15 cellular contexts compared by ENCODE assay signal in the genomic region with DNA sequence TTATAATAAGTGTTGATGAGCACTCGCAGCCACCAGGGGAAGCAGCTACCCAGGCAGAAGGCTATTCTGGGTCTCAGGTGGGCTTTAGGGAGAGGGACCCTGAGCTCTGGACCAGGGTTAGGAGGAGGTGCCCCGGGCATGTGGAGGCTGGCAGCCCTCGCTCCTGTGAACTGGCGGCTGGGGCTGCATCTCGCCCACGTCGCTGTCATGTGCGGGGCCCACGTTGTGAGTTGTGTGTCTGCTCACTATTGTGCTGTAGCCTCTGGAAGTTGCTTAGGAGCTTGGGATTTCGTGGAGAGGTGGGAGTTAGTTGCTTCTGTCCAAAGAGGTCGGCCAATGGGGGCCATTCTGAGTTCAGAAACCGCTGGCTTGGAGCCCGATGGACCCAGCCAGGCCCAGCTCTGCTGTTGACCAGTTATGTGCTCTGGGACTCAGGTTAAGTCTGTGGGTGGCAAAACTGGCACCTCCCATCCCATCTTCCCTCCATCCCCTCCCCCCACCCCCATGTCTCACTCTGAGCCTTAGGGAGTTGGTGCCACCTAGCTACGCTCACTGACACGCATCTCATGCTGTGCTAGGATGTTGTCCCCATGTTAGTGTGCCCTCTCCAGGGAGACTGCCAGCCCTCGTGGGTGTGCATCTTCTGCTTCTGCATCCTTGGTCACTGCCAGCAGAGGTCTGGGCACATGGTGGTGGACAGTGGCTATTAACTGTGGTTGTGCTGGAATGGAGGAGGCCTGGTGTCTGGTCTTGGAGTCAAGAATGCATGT. TPM values are rescaled to one million over a fixed set of nuclear protein-coding genes. Genes with fewer than 3 reads are reported as not detected.
A peak's percentile ranks its signal among the peaks of the same experiment; 100 is the strongest.
DNase-seq lines count a peak whose midpoint lies in the region; ATAC-seq, FAIRE-seq and TF ChIP-seq lines count a peak whose summit lies in the region.
"Had no signal": no experiment of that assay in that cellular context is flagged by ENCODE, and none has a peak within 500 bp of the region (broad histone marks: within the 10 kb centered on the region; RNA-seq: fewer than 3 reads in every experiment).

No MANE protein-coding gene starts in this region.

- H3K4me1 Mint-ChIP-seq in MCF 10A (ENCODE audit: insufficient read depth, unreplicated experiment) (peaks cover 8% of the 10 kb centered on the region), T-cell (peaks cover 23 to 26% (median 23%) of the 10 kb centered on the region in 3 donors), Caco-2 (ENCODE audit: low read depth, unreplicated experiment) (no peaks in the 10 kb centered on the region)

- POLR2A ChIA-PET in MCF 10A (lab: Yijun Ruan, JAX) (interaction anchor here (1.4 to 4.5 kb wide), 2 partner anchors 10 to 268 kb away, joined by 3 to 10 read pairs; no protein-coding TSS in a partner anchor), T-cell (lab: Charles Lee) (no interaction called here), Caco-2 (lab: Charles Lee) (no interaction called here)

- H3K36me3 ChIP-seq in mammary epithelial cell (ENCODE audit: insufficient read depth, low read length) (no peaks in the 10 kb centered on the region), Caco-2 (ENCODE audit: control insufficient read depth, insufficient read depth, low read length) (peaks cover 3% of the 10 kb centered on the region)
- H3K36me3 ChIP-seq: stomach had no signal

- H3K4me3 ChIP-seq in mammary epithelial cell (replicated peaks in 1 of 3; ENCODE audit: insufficient read depth in 1 of 3, low read depth in 2 of 3, low read length in 3 of 3) (no peak overlapping the region), fibroblast of mammary gland (ENCODE audit: control insufficient read depth, low read depth, low read length) (no peak overlapping the region), Caco-2 (ENCODE audit: low read depth, low read length) (no peak overlapping the region)
- H3K4me3 ChIP-seq: body of pancreas, stomach had no signal

- H3K4me3 Mint-ChIP-seq in MCF 10A (ENCODE audit: unreplicated experiment) = no peak overlapping the region
- H3K4me3 Mint-ChIP-seq in T-cell = peak overlapping the region in 2 of 3 donors; percentile 22 to 67
- H3K4me3 Mint-ChIP-seq in Caco-2 (ENCODE audit: unreplicated experiment) = no peak overlapping the region

- H3K9me3 Mint-ChIP-seq in MCF 10A (ENCODE audit: unreplicated experiment) = no peaks in the 10 kb centered on the region
- no peaks in the 10 kb centered on the region for H3K9me3 Mint-ChIP-seq in T-cell
- no peaks in the 10 kb centered on the region for H3K9me3 Mint-ChIP-seq in Caco-2 (ENCODE audit: unreplicated experiment)

- dilution Hi-C loops in mammary epithelial cell (cut with HindIII; ENCODE audit: low sequenced_read_pairs) = no loop called here

- CTCF ChIA-PET in mammary epithelial cell (lab: Charles Lee; ENCODE audit: low non-redundant PET) (interaction anchor here (0.6 to 1.0 kb wide), 2 partner anchors 163 to 268 kb away, joined by 4 to 5 read pairs; no protein-coding TSS in a partner anchor), MCF 10A (lab: Yijun Ruan, JAX) (interaction anchor here (0.6 to 5.7 kb wide), 17 partner anchors 9 to 459 kb away, joined by 3 to 85 read pairs (median 3); partner anchors contain the start of gene HPCAL1), T-cell (lab: Charles Lee) (interaction anchor here (0.5 to 1.9 kb wide), 4 partner anchors 15 to 267 kb away, joined by 4 to 9 read pairs (median 5); no protein-coding TSS in a partner anchor), Caco-2 (lab: Charles Lee) (interaction anchor here (0.7 to 1.9 kb wide), 6 partner anchors 17 to 294 kb away, joined by 3 to 22 read pairs (median 3); no protein-coding TSS in a partner anchor)

- peaks cover 20% of the 10 kb centered on the region for H3K4me1 ChIP-seq in mammary epithelial cell (ENCODE audit: insufficient read depth, low read length)
- peaks cover 13% of the 10 kb centered on the region for H3K4me1 ChIP-seq in Caco-2
- H3K4me1 ChIP-seq: body of pancreas had no signal

- BruUV-seq in mammary epithelial cell (replicated peaks; lab: Mats Ljungman, UMichigan) (no TSS peak), MCF 10A (replicated peaks; lab: Mats Ljungman, UMichigan) (no TSS peak), Caco-2 (replicated peaks; lab: Mats Ljungman, UMichigan) (no TSS peak)

- 92% methylated on average over 12 of the region's 16 CpGs for WGBS in mammary epithelial cell (ENCODE audit: low coverage, missing lambda C conversion rate)

- H3K79me2 ChIP-seq in mammary epithelial cell (ENCODE audit: insufficient read depth, low read length) = no peaks in the 10 kb centered on the region

- no peaks in the 10 kb centered on the region for H3K27me3 ChIP-seq in mammary epithelial cell (ENCODE audit: insufficient read depth, low read length)
- no peaks in the 10 kb centered on the region for H3K27me3 ChIP-seq in Caco-2 (replicated peaks; ENCODE audit: control insufficient read depth, insufficient read depth, low read length)
- H3K27me3 ChIP-seq: body of pancreas, stomach had no signal

- H3K27me3 Mint-ChIP-seq in MCF 10A (ENCODE audit: insufficient read depth, unreplicated experiment) (no peaks in the 10 kb centered on the region), T-cell (no peaks in the 10 kb centered on the region), Caco-2 (ENCODE audit: insufficient read depth, unreplicated experiment) (no peaks in the 10 kb centered on the region)

- no peak overlapping the region for H3K4me2 ChIP-seq in mammary epithelial cell (ENCODE audit: insufficient read depth, low read depth, low read length)

- no peak for TF ChIP-seq CTCF in mammary epithelial cell (conservative IDR thresholded peaks at IDR 0.05 in 1 of 2, IDR thresholded peaks at IDR 0.05 in 1 of 2; ENCODE audit: extremely low read depth in 1 of 2, insufficient read depth in 1 of 2, low read depth in 1 of 2, low read length in 2 of 2)
- no peak for TF ChIP-seq CTCF in MCF 10A (IDR thresholded peaks at IDR 0.05; ENCODE audit: unreplicated experiment)
- peak; percentile 2 for TF ChIP-seq CTCF in fibroblast of mammary gland (conservative IDR thresholded peaks at IDR 0.05; ENCODE audit: control insufficient read depth, insufficient read depth, low read depth, low read length)
- TF ChIP-seq CTCF in Caco-2 (IDR thresholded peaks at IDR 0.05; ENCODE audit: insufficient read depth in 1 of 2, low read depth in 1 of 2, low read length in 1 of 2, severe bottlenecking in 1 of 2, unreplicated experiment in 1 of 2) = no peak

- H3K36me3 Mint-ChIP-seq in MCF 10A (ENCODE audit: insufficient read depth, unreplicated experiment) = peaks cover 4% of the 10 kb centered on the region
- H3K36me3 Mint-ChIP-seq in T-cell = no peaks in the 10 kb centered on the region
- peaks cover 41% of the 10 kb centered on the region for H3K36me3 Mint-ChIP-seq in Caco-2 (ENCODE audit: insufficient read depth, unreplicated experiment)

- peak; percentile 22 for DNase-seq in mammary epithelial cell
- no peak for DNase-seq in MCF 10A (ENCODE audit: unreplicated experiment)
- DNase-seq in T-cell = no peak
- DNase-seq in fibroblast of mammary gland (ENCODE audit: low read depth) = no peak
- peak; percentile 15 for DNase-seq in urothelium cell line (ENCODE audit: low spot score)
- DNase-seq in Right ventricle myocardium inferior (ENCODE audit: missing footprints) = no peak
- no peak for DNase-seq in kidney tubule cell (ENCODE audit: low spot score)
- DNase-seq in Caco-2 = no peak
- DNase-seq: body of pancreas, NCI-H524 treated with DMSO at 0.1 percent for 48 hours, right cardiac atrium, RPMI8226, stomach had no signal

- H3K9me3 ChIP-seq in mammary epithelial cell (replicated peaks; ENCODE audit: insufficient read depth, low read length) = no peaks in the 10 kb centered on the region
- no peaks in the 10 kb centered on the region for H3K9me3 ChIP-seq in Caco-2
- H3K9me3 ChIP-seq: body of pancreas, stomach had no signal

- H3K27ac Mint-ChIP-seq in MCF 10A (ENCODE audit: low read depth, unreplicated experiment) (no peak overlapping the region), T-cell (peak overlapping the region; percentile 50 to 53), Caco-2 (ENCODE audit: unreplicated experiment) (no peak overlapping the region)

- H3K9ac ChIP-seq in mammary epithelial cell (ENCODE audit: insufficient read depth, low read length) = no peak overlapping the region

- peak; percentile 78 for FAIRE-seq in urothelium cell line (lab: Jason Lieb, UNC)
- FAIRE-seq: endometrium, TTC549 had no signal

- intact Hi-C loops in mammary epithelial cell (cut with micrococcal nuclease) = loop anchor here (1.0 kb wide), 1 partner anchor 69 kb away; no protein-coding TSS in a partner anchor
- intact Hi-C loops in MCF 10A (cut with micrococcal nuclease) = loop anchor here (5.0 kb wide), 1 partner anchor 266 kb away; no protein-coding TSS in a partner anchor
- intact Hi-C loops in Right ventricle myocardium inferior (cut with DNase I) = loop anchor here (5.0 kb wide), 1 partner anchor 266 kb away; no protein-coding TSS in a partner anchor
- intact Hi-C loops in Caco-2 (cut with micrococcal nuclease; ENCODE audit: unreplicated experiment) = loop anchor here (5.0 kb wide), 1 partner anchor 296 kb away; no protein-coding TSS in a partner anchor

- H2AFZ ChIP-seq in mammary epithelial cell (ENCODE audit: low read depth, low read length) = no peak overlapping the region

- in situ Hi-C loops in mammary epithelial cell (cut with MboI; ENCODE audit: low sequenced_read_pairs in 2 of 2) = loop anchor here (10.0 to 25.0 kb wide), 2 partner anchors 264 to 521 kb away; no protein-coding TSS in a partner anchor

- no peak overlapping the region for H3K27ac ChIP-seq in mammary epithelial cell (ENCODE audit: insufficient read depth, low read depth, low read length)
- H3K27ac ChIP-seq: body of pancreas, stomach had no signal

- no peak for ATAC-seq in T-cell (replicated peaks in 1 of 4)
- no peak for ATAC-seq in Right ventricle myocardium inferior
- ATAC-seq: body of pancreas, right cardiac atrium had no signal

- H4K20me1 ChIP-seq in mammary epithelial cell (ENCODE audit: insufficient read depth, low read length) = no peaks in the 10 kb centered on the region

RNA-seq across cellular contexts. Expression of gene RRM2, which starts 18.5 kb away (rescaled TPM):
- total RNA-seq in mammary epithelial cell = 100 to 1,000 TPM in 1 of 2 donors, 1 to 10 TPM in 1; 4.0 to 103 TPM
- 79.1 TPM for polyA plus RNA-seq in mammary epithelial cell
- 173 TPM for polyA minus RNA-seq in mammary epithelial cell
- 16.5 and 41.8 TPM in 2 replicates for total RNA-seq in MCF 10A (2022)
- total RNA-seq in T-cell = 10 to 100 TPM in 1 of 5 donors, 1 to 10 TPM in 4; 2.6 to 10.4 (median 3.0) TPM
- total RNA-seq in Right ventricle myocardium inferior = 4.2 TPM
- total RNA-seq in Caco-2 (2022) = 160 and 169 TPM in 2 replicates
- total RNA-seq: body of pancreas had no signal

Comparison
In these comparisons a context has a peak if more than half of its experiments do, and no peak if none do; other contexts are left out.
1. DNase-seq: peak in mammary epithelial cell (single experiment) and urothelium cell line (single experiment); none in MCF 10A (single experiment), T-cell (0 of 34), fibroblast of mammary gland (single experiment), Right ventricle myocardium inferior (single experiment), kidney tubule cell (single experiment) and Caco-2 (0 of 2).
2. H3K27ac Mint-ChIP-seq: peak in T-cell (2 of 2); none in MCF 10A (single experiment) and Caco-2 (single experiment).
3. H3K4me3 Mint-ChIP-seq: peak in T-cell (2 of 3); none in MCF 10A (single experiment) and Caco-2 (single experiment).